In genomic region chr4:143625632-143626031, GRCh38 we compare ENCODE assay signal across 11 cellular contexts.
"Had no signal": no experiment of that assay in that cellular context is flagged by ENCODE, and none has a peak within 500 bp of the region (broad histone marks: within the 10 kb centered on the region; RNA-seq: fewer than 3 reads in every experiment).

No MANE protein-coding gene starts in this region.

- H3K9me3 Mint-ChIP-seq: nephron progenitor cell had no signal

- H3K27ac Mint-ChIP-seq: activated naive CD8-positive, alpha-beta T cell; nephron progenitor cell had no signal

- H3K9me3 ChIP-seq: heart left ventricle had no signal

- H3K4me3 Mint-ChIP-seq: activated naive CD8-positive, alpha-beta T cell; nephron progenitor cell had no signal

- DNase-seq: activated CD4-positive, CD25-positive, alpha-beta regulatory T cell; cerebellar nuclear complex; heart left ventricle; islet precursor cell; left ventricle myocardium superior; mesenchymal stem cell; nephron progenitor cell; stimulated activated CD4-positive, alpha-beta T cell treated with anti-CD3 and anti-CD28 coated beads, Interleukin-2, amount 100 ng/mL, for 48 hours; stimulated activated naive CD4-positive, alpha-beta T cell treated with Interleukin-2 at 50 U/mL for 16 hours had no signal

- H3K27me3 ChIP-seq: heart left ventricle had no signal

- H3K4me1 Mint-ChIP-seq: nephron progenitor cell had no signal

- ATAC-seq: esophagus mucosa had no signal

- H3K27me3 Mint-ChIP-seq: activated naive CD8-positive, alpha-beta T cell had no signal

- H3K4me3 ChIP-seq: heart left ventricle had no signal

- H3K36me3 ChIP-seq: heart left ventricle had no signal
